ENCODE assay signal across 2 cellular contexts in genomic region chr3:184524981-184525336, GRCh38.
TF ChIP-seq lines count a peak whose summit lies in the region.

No MANE protein-coding gene starts in this region.

TF ChIP-seq in GM23338, 12 proteins besides CTCF, POLR2A, EP300 and RAD21:
- TF ChIP-seq, protein P1, sequence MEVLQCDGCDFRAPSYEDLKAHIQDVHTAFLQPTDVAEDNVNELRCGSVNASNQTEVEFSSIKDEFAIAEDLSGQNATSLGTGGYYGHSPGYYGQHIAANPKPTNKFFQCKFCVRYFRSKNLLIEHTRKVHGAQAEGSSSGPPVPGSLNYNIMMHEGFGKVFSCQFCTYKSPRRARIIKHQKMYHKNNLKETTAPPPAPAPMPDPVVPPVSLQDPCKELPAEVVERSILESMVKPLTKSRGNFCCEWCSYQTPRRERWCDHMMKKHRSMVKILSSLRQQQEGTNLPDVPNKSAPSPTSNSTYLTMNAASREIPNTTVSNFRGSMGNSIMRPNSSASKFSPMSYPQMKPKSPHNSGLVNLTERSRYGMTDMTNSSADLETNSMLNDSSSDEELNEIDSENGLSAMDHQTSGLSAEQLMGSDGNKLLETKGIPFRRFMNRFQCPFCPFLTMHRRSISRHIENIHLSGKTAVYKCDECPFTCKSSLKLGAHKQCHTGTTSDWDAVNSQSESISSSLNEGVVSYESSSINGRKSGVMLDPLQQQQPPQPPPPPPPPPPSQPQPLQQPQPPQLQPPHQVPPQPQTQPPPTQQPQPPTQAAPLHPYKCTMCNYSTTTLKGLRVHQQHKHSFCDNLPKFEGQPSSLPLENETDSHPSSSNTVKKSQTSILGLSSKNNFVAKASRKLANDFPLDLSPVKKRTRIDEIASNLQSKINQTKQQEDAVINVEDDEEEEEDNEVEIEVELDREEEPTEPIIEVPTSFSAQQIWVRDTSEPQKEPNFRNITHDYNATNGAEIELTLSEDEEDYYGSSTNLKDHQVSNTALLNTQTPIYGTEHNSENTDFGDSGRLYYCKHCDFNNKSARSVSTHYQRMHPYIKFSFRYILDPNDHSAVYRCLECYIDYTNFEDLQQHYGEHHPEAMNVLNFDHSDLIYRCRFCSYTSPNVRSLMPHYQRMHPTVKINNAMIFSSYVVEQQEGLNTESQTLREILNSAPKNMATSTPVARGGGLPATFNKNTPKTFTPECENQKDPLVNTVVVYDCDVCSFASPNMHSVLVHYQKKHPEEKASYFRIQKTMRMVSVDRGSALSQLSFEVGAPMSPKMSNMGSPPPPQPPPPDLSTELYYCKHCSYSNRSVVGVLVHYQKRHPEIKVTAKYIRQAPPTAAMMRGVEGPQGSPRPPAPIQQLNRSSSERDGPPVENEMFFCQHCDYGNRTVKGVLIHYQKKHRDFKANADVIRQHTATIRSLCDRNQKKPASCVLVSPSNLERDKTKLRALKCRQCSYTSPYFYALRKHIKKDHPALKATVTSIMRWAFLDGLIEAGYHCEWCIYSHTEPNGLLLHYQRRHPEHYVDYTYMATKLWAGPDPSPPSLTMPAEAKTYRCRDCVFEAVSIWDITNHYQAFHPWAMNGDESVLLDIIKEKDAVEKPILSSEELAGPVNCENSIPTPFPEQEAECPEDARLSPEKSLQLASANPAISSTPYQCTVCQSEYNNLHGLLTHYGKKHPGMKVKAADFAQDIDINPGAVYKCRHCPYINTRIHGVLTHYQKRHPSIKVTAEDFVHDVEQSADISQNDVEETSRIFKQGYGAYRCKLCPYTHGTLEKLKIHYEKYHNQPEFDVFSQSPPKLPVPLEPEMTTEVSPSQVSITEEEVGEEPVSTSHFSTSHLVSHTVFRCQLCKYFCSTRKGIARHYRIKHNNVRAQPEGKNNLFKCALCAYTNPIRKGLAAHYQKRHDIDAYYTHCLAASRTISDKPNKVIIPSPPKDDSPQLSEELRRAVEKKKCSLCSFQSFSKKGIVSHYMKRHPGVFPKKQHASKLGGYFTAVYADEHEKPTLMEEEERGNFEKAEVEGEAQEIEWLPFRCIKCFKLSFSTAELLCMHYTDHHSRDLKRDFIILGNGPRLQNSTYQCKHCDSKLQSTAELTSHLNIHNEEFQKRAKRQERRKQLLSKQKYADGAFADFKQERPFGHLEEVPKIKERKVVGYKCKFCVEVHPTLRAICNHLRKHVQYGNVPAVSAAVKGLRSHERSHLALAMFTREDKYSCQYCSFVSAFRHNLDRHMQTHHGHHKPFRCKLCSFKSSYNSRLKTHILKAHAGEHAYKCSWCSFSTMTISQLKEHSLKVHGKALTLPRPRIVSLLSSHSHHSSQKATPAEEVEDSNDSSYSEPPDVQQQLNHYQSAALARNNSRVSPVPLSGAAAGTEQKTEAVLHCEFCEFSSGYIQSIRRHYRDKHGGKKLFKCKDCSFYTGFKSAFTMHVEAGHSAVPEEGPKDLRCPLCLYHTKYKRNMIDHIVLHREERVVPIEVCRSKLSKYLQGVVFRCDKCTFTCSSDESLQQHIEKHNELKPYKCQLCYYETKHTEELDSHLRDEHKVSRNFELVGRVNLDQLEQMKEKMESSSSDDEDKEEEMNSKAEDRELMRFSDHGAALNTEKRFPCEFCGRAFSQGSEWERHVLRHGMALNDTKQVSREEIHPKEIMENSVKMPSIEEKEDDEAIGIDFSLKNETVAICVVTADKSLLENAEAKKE (CRISPR knock-in tag; IDR thresholded peaks at IDR 0.05), result no peak
- TF ChIP-seq EZH2phosphoT487 (IDR thresholded peaks at IDR 0.05; ENCODE audit: unreplicated experiment), result no peak
- no peak for TF ChIP-seq POLR2AphosphoS5 (IDR thresholded peaks at IDR 0.05; ENCODE audit: low read depth)
- TF ChIP-seq EZH2 (IDR thresholded peaks at IDR 0.05; ENCODE audit: low read depth, unreplicated experiment), result no peak
- no peak for TF ChIP-seq NANOG (IDR thresholded peaks at IDR 0.05; ENCODE audit: borderline replicate concordance)
- TF ChIP-seq ZNF331 (CRISPR knock-in tag; IDR thresholded peaks at IDR 0.05; ENCODE audit: low read depth), result no peak
- TF ChIP-seq REST (IDR thresholded peaks at IDR 0.05; ENCODE audit: unreplicated experiment), result no peak
- TF ChIP-seq ZNF114 (CRISPR knock-in tag; IDR thresholded peaks at IDR 0.05), result no peak
- no peak; the same call in 1 of the 2 replicates for TF ChIP-seq ETS1 (IDR thresholded peaks at IDR 0.05)
- no peak for TF ChIP-seq CREB1 (CRISPR knock-in tag; IDR thresholded peaks at IDR 0.05; ENCODE audit: low read depth)
- TF ChIP-seq JUNB (IDR thresholded peaks at IDR 0.05; ENCODE audit: unreplicated experiment), result no peak
- no peak for TF ChIP-seq STAT1 (IDR thresholded peaks at IDR 0.05; ENCODE audit: unreplicated experiment)

TF ChIP-seq in SK-N-SH, 30 proteins besides CTCF, POLR2A, EP300 and RAD21 (continued from another document):
- TF ChIP-seq, protein P2, sequence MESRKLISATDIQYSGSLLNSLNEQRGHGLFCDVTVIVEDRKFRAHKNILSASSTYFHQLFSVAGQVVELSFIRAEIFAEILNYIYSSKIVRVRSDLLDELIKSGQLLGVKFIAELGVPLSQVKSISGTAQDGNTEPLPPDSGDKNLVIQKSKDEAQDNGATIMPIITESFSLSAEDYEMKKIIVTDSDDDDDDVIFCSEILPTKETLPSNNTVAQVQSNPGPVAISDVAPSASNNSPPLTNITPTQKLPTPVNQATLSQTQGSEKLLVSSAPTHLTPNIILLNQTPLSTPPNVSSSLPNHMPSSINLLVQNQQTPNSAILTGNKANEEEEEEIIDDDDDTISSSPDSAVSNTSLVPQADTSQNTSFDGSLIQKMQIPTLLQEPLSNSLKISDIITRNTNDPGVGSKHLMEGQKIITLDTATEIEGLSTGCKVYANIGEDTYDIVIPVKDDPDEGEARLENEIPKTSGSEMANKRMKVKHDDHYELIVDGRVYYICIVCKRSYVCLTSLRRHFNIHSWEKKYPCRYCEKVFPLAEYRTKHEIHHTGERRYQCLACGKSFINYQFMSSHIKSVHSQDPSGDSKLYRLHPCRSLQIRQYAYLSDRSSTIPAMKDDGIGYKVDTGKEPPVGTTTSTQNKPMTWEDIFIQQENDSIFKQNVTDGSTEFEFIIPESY (IDR thresholded peaks at IDR 0.05; ENCODE audit: borderline replicate concordance, low read depth), result no peak
